Comparison of ENCODE assay signal across 16 cellular contexts in the genomic region with DNA sequence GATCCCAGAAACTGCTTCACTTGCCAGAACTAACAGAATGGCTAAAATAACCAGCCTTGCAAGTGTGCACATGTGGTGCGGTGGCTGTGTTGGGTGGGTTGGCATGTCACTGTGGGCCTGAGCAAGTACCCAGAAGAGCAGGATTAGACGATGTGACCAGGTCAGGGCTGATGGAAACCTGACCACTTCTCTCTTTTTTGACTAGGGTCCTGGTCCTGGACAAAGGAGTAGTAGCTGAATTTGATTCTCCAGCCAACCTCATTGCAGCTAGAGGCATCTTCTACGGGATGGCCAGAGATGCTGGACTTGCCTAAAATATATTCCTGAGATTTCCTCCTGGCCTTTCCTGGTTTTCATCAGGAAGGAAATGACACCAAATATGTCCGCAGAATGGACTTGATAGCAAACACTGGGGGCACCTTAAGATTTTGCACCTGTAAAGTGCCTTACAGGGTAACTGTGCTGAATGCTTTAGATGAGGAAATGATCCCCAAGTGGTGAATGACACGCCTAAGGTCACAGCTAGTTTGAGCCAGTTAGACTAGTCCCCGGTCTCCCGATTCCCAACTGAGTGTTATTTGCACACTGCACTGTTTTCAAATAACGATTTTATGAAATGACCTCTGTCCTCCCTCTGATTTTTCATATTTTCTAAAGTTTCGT. TPM values are rescaled to one million over a fixed set of nuclear protein-coding genes. Genes with fewer than 3 reads are reported as not detected.
DNase-seq lines count a peak whose midpoint lies in the region; ATAC-seq, FAIRE-seq and TF ChIP-seq lines count a peak whose summit lies in the region.
"Had no signal": no experiment of that assay in that cellular context is flagged by ENCODE, and none has a peak within 500 bp of the region (broad histone marks: within the 10 kb centered on the region; RNA-seq: fewer than 3 reads in every experiment).

No MANE protein-coding gene starts in this region.

- no peaks in the 10 kb centered on the region for H4K20me1 ChIP-seq in hepatocyte (ENCODE audit: insufficient read depth, poor library complexity, severe bottlenecking)

- no peak for FAIRE-seq in pancreas (lab: Jason Lieb, UNC)
- FAIRE-seq in RCC 7860 (lab: Jason Lieb, UNC): no peak

- peaks cover 61% of the 10 kb centered on the region for H3K4me1 ChIP-seq in hepatocyte (ENCODE audit: insufficient read depth)
- peaks cover 74 to 87% (median 81%) of the 10 kb centered on the region in 3 donors for H3K4me1 ChIP-seq in pancreas
- H3K4me1 ChIP-seq: HAP-1 had no signal

- H3K36me3 Mint-ChIP-seq in T-helper 17 cell (ENCODE audit: low read depth): peaks cover 3% of the 10 kb centered on the region

- H3K36me3 ChIP-seq in hepatocyte (replicated peaks; ENCODE audit: insufficient read depth, low read depth) (no peaks in the 10 kb centered on the region), pancreas (peaks cover 0 to 9% (median 7%) of the 10 kb centered on the region in 3 donors)

- no peaks in the 10 kb centered on the region for H3K27me3 ChIP-seq in hepatocyte
- H3K27me3 ChIP-seq in pancreas: no peaks in the 10 kb centered on the region
- H3K27me3 ChIP-seq: suprapubic skin had no signal

- H2AFZ ChIP-seq in hepatocyte: no peak overlapping the region

- no peak overlapping the region for H3K4me3 ChIP-seq in hepatocyte
- H3K4me3 ChIP-seq in pancreas: no peak overlapping the region
- H3K4me3 ChIP-seq: HAP-1, psoas muscle, suprapubic skin had no signal

- 65% methylated on average over 9 of the region's 9 CpGs for WGBS in hepatocyte (ENCODE audit: low lambda C conversion rate, missing lambda C conversion rate)
- 28 to 33% methylated on average over 9 of the region's 9 CpGs for WGBS in pancreas, 2 donors

- no peaks in the 10 kb centered on the region for H3K27me3 Mint-ChIP-seq in T-helper 17 cell
- H3K27me3 Mint-ChIP-seq: activated CD4-positive, alpha-beta memory T cell treated with anti-CD3 and anti-CD28 coated beads for 36 hours had no signal

- TF ChIP-seq CTCF in GM13976 (IDR thresholded peaks at IDR 0.05; ENCODE audit: borderline replicate concordance, control extremely low read depth, extremely low read depth, insufficient read depth, missing control alignments): no peak
- no peak for TF ChIP-seq CTCF in hepatocyte (IDR thresholded peaks at IDR 0.05; ENCODE audit: poor library complexity)
- no peak for TF ChIP-seq CTCF in pancreas (IDR thresholded peaks at IDR 0.05)

- in situ Hi-C loops in GM13976 (cut with MboI; ENCODE audit: low sequenced_read_pairs, unreplicated experiment): no loop called here

- H3K9me2 ChIP-seq in hepatocyte (replicated peaks; ENCODE audit: insufficient read depth): no peaks in the 10 kb centered on the region

- intact Hi-C loops in pancreas (cut with DNase I): loop anchor here in 2 of 3 donors (5.0 kb wide), 2 partner anchors 59 to 144 kb away; a partner anchor contains a TSS

- H3K79me2 ChIP-seq in hepatocyte: no peaks in the 10 kb centered on the region

- H3K27ac Mint-ChIP-seq in T-helper 17 cell: peak overlapping the region; percentile 9
- H3K27ac Mint-ChIP-seq: activated CD4-positive, alpha-beta memory T cell treated with anti-CD3 and anti-CD28 coated beads for 36 hours had no signal

- H3K4me2 ChIP-seq in hepatocyte: peak overlapping the region; percentile 62

- H3K9me3 ChIP-seq in T-helper 17 cell (ENCODE audit: control insufficient read depth, low read length, poor library complexity, severe bottlenecking) (no peaks in the 10 kb centered on the region), hepatocyte (ENCODE audit: low read depth) (no peaks in the 10 kb centered on the region), pancreas (no peaks in the 10 kb centered on the region)
- H3K9me3 ChIP-seq: HAP-1, psoas muscle, suprapubic skin had no signal

- no peak for ATAC-seq in T-helper 17 cell
- ATAC-seq in pancreas: peak in 1 of 4 donors; percentile 11
- ATAC-seq: psoas muscle had no signal

- DNase-seq in GM13976 (ENCODE audit: low spot score) (peak; percentile 12), T-helper 17 cell (no peak), hepatocyte (ENCODE audit: low spot score) (no peak), pancreas (no peak), RCC 7860 (ENCODE audit: low spot score) (no peak), KG1 (lab: John Stamatoyannopoulos, UW) (no peak), NCI-H1436 treated with DMSO at 0.1 percent for 48 hours (lab: John Stamatoyannopoulos, UW) (no peak)
- no peak for DNase-seq in stimulated activated CD4-positive, alpha-beta T cell treated with anti-CD3 and anti-CD28 coated beads, Interleukin-12 subunit alpha, Interleukin-12 subunit beta, amount 100 ng/mL, for 4 hours
- DNase-seq: activated CD4-positive, alpha-beta memory T cell treated with anti-CD3 and anti-CD28 coated beads for 36 hours; dermis blood vessel endothelial cell; DND-41; psoas muscle; SHP77 had no signal

- H3K4me3 Mint-ChIP-seq in T-helper 17 cell: no peak overlapping the region
- H3K4me3 Mint-ChIP-seq: activated CD4-positive, alpha-beta memory T cell treated with anti-CD3 and anti-CD28 coated beads for 36 hours had no signal

- peak overlapping the region; percentile 99 for H3K27ac ChIP-seq in hepatocyte
- H3K27ac ChIP-seq in pancreas: peak overlapping the region; percentile 22 to 90 (median 56)
- H3K27ac ChIP-seq: HL-60, psoas muscle, suprapubic skin had no signal

- H3K4me1 Mint-ChIP-seq in T-helper 17 cell: peaks cover 10% of the 10 kb centered on the region

RNA-seq across cellular contexts. Expression of a gene that starts 16.7 kb away (rescaled TPM):
- 10 to 100 TPM; 24.3 to 25.6 TPM for total RNA-seq in T-helper 17 cell
- 28.1 and 30.8 TPM in 2 replicates for total RNA-seq in hepatocyte
- 10.3 and 11.4 TPM in 2 replicates for polyA plus RNA-seq in hepatocyte
- 10 to 100 TPM; 15.1 to 23.5 (median 17.3) TPM for total RNA-seq in pancreas
- polyA plus RNA-seq in pancreas: 10 to 100 TPM; 10.3 to 10.9 TPM

RNA-seq across cellular contexts. Expression of a gene that starts 28.4 kb away (rescaled TPM):
- 100 to 1,000 TPM; 129 to 155 TPM for total RNA-seq in T-helper 17 cell
- 56.4 and 56.9 TPM in 2 replicates for total RNA-seq in hepatocyte
- 156 and 256 TPM in 2 replicates for polyA plus RNA-seq in hepatocyte
- total RNA-seq in pancreas: 10 to 100 TPM; 42.7 to 88.1 (median 59.3) TPM
- 100 to 1,000 TPM in 1 of 2 donors, 10 to 100 TPM in 1; 87.4 to 210 TPM for polyA plus RNA-seq in pancreas

RNA-seq across cellular contexts. Expression of a gene that starts 56.3 kb away (rescaled TPM):
- total RNA-seq in T-helper 17 cell (10 to 100 TPM in 1 of 2 donors, 1 to 10 TPM in 1; 3.3 to 58.0 TPM), hepatocyte (12.6 and 18.1 TPM in 2 replicates), pancreas (100 to 1,000 TPM in 1 of 6 donors, 10 to 100 TPM in 5; 47.2 to 103 (median 83.4) TPM)
- polyA plus RNA-seq in hepatocyte (16.9 and 19.2 TPM in 2 replicates), pancreas (100 to 1,000 TPM; 163 to 209 TPM)
- total RNA-seq: activated CD4-positive, alpha-beta memory T cell treated with anti-CD3 and anti-CD28 coated beads for 36 hours had no signal
